In the genomic region with DNA sequence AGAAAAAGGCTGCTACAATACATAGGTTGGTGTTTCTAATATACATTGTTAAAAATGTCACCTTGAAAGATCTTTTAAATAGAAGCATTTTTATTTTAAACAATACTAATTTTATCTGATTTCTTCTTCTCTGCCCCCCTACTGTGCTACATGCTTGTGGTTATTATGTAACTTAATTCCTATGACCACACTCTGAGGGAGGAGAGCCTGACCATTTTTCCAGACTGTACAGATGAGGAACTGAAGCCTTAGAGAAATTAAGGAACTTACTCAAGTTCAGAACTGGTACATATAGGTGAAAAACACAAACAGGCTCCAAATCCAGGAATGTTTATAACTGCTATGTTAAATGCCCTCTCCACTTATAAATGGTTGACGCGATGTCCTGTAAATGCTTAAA, we compare ENCODE assay signal across 1 cellular context.
TF ChIP-seq lines count a peak whose summit lies in the region.

No MANE protein-coding gene starts in this region.

TF ChIP-seq in SK-N-SH treated with all-trans-retinoic acid at 6 μM for 48 hours, 23 proteins besides CTCF, POLR2A, EP300 and RAD21 (continued from another document):
- no peak for TF ChIP-seq TCF4 (CRISPR knock-in tag; IDR thresholded peaks at IDR 0.05; ENCODE audit: borderline replicate concordance)
